In the genomic region with DNA sequence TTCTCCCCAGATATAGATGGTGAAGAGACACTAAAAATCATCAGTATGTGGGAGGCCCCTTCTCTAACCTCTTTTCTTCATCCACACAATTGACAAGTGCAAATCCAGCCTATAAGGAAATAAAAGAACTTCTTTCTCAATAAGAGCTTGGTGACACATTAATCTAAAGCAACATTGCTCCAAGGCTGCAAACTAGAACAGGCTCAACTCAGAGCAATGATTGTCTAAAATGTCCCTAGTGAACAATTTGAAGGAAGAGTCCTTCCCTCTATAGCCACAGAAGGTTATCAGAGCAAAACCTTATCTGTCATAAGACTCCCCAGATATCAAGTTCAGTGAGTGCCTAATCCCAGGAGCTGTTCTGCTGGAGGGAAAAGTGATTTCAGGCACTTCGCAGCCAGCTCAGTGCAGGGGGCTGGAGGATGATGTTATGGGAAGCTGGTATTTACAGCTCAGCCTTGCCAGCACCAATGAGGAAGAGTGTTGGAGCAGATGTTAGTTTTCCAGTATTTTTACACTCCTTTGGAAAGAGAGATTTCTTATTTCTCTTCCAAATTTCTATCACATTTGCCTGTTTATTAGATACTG, we compare ENCODE assay signal across 1 cellular context.
TF ChIP-seq lines count a peak whose summit lies in the region.

No MANE protein-coding gene starts in this region.

TF ChIP-seq in IMR-90, 13 proteins besides CTCF, POLR2A, EP300 and RAD21 (continued from another document):
- TF ChIP-seq, protein P1, sequence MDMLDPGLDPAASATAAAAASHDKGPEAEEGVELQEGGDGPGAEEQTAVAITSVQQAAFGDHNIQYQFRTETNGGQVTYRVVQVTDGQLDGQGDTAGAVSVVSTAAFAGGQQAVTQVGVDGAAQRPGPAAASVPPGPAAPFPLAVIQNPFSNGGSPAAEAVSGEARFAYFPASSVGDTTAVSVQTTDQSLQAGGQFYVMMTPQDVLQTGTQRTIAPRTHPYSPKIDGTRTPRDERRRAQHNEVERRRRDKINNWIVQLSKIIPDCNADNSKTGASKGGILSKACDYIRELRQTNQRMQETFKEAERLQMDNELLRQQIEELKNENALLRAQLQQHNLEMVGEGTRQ (IDR thresholded peaks at IDR 0.05; ENCODE audit: low read depth, low read length): no peak
- no peak for TF ChIP-seq RFX5 (IDR thresholded peaks at IDR 0.05; ENCODE audit: low read depth, low read length)
- no peak for TF ChIP-seq CHD1 (IDR thresholded peaks at IDR 0.05; ENCODE audit: low read depth, low read length)
- no peak for TF ChIP-seq MXI1 (IDR thresholded peaks at IDR 0.05; ENCODE audit: borderline replicate concordance, low read depth, low read length)
- no peak for TF ChIP-seq CEBPB (IDR thresholded peaks at IDR 0.05; ENCODE audit: low read depth, low read length)
- TF ChIP-seq BHLHE40 (IDR thresholded peaks at IDR 0.05; ENCODE audit: low read depth, low read length): no peak
- TF ChIP-seq MAFK (IDR thresholded peaks at IDR 0.05; ENCODE audit: low read depth, low read length): no peak
- TF ChIP-seq ELK1 (IDR thresholded peaks at IDR 0.05; ENCODE audit: borderline replicate concordance, low read depth, low read length): no peak
